26 cellular contexts compared by ENCODE assay signal in genomic region chr1:100305954-100306353, GRCh38. TPM values are rescaled to one million over a fixed set of nuclear protein-coding genes. Genes with fewer than 3 reads are reported as not detected.
A peak's percentile ranks its signal among the peaks of the same experiment; 100 is the strongest.
DNase-seq lines count a peak whose midpoint lies in the region; ATAC-seq, FAIRE-seq and TF ChIP-seq lines count a peak whose summit lies in the region.
"Had no signal": no experiment of that assay in that cellular context is flagged by ENCODE, and none has a peak within 500 bp of the region (broad histone marks: within the 10 kb centered on the region; RNA-seq: fewer than 3 reads in every experiment).

No MANE protein-coding gene starts in this region.

- peaks cover 18% of the 10 kb centered on the region for H3K4me1 Mint-ChIP-seq in activated T-helper 17 cell treated with anti-CD3 and anti-CD28 coated beads, Interleukin-2, amount 50 U/mL, for 72 hours
- H3K4me1 Mint-ChIP-seq: B cell had no signal

- no peak overlapping the region for H3K23ac ChIP-seq in H1 (ENCODE audit: insufficient read length)

- no peak for TF ChIP-seq POLR2A in H1 (IDR thresholded peaks at IDR 0.05; ENCODE audit: control extremely low read depth in 1 of 2, low read depth in 2 of 2, low read length in 2 of 2)

- 0 out of 2 replicates have a peak overlapping the region, but pooled peaks have one; percentile 12 for H2BK5ac ChIP-seq in H1 (ENCODE audit: low read depth, low read length)

- intact Hi-C loops in lower lobe of right lung (cut with DNase I) (no loop called here), upper lobe of right lung (cut with DNase I) (no loop called here)

- CTCF ChIA-PET in H1 (lab: Charles Lee; ENCODE audit: partially characterized antibody) = interaction anchor here (0.6 to 1.2 kb wide), 2 partner anchors 16 to 51 kb away, joined by 3 read pairs; no protein-coding TSS in a partner anchor

- no peak overlapping the region for H3K9ac ChIP-seq in H1 (replicated peaks in 1 of 4; ENCODE audit: extremely low read depth in 1 of 4, low read depth in 3 of 4, low read length in 3 of 4)
- H3K9ac ChIP-seq: BLaER1 treated with 17β-estradiol and CSF1 and Interleukin-3, amounts not matched to agents 10 nM and 100 nM had no signal

- H3K27me3 ChIP-seq in H1 (replicated peaks in 1 of 4; ENCODE audit: control insufficient read depth in 3 of 4, extremely low read depth in 1 of 4, insufficient read depth in 3 of 4, low read length in 3 of 4) (no peaks in the 10 kb centered on the region), lower lobe of right lung (ENCODE audit: low read depth) (no peaks in the 10 kb centered on the region), upper lobe of right lung (no peaks in the 10 kb centered on the region)
- H3K27me3 ChIP-seq: BLaER1 treated with 17β-estradiol and CSF1 and Interleukin-3, amounts not matched to agents 10 nM and 100 nM had no signal

- TF ChIP-seq CTCF in H1 (IDR thresholded peaks at IDR 0.05; ENCODE audit: control extremely low read depth in 1 of 3, insufficient read depth in 1 of 3, low read depth in 1 of 3, low read length in 3 of 3) (no peak), lower lobe of right lung (IDR thresholded peaks at IDR 0.05) (no peak), upper lobe of right lung (IDR thresholded peaks at IDR 0.05) (no peak), GM10266 (IDR thresholded peaks at IDR 0.05; ENCODE audit: control insufficient read depth, insufficient read depth, low read depth, missing control alignments) (no peak)

- no peak overlapping the region for H4K91ac ChIP-seq in H1 (replicated peaks; ENCODE audit: insufficient read length, low read length)

- no peak overlapping the region for H4K5ac ChIP-seq in H1 (ENCODE audit: insufficient read length, low read depth, low read length)

- no peak overlapping the region for H2BK15ac ChIP-seq in H1 (ENCODE audit: low read length)

- H2BK120ac ChIP-seq in H1 (replicated peaks; ENCODE audit: low read depth, low read length) = no peak overlapping the region

- no peak overlapping the region for H3K4me3 ChIP-seq in H1 (ENCODE audit: extremely low read depth in 1 of 4, insufficient read depth in 2 of 4, low read depth in 3 of 4, low read length in 4 of 4)
- no peak overlapping the region for H3K4me3 ChIP-seq in lower lobe of right lung
- H3K4me3 ChIP-seq in upper lobe of right lung = no peak overlapping the region
- H3K4me3 ChIP-seq: A549; BLaER1 treated with 17β-estradiol and CSF1 and Interleukin-3, amounts not matched to agents 10 nM and 100 nM had no signal

- no peak overlapping the region for H3K4me3 Mint-ChIP-seq in activated T-helper 17 cell treated with anti-CD3 and anti-CD28 coated beads, Interleukin-2, amount 50 U/mL, for 72 hours
- H3K4me3 Mint-ChIP-seq: B cell; CD4-positive, CD25-positive, alpha-beta regulatory T cell; CD8-positive, alpha-beta memory T cell had no signal

- POLR2A ChIA-PET in H1 (lab: Charles Lee; ENCODE audit: partially characterized antibody) = interaction anchor here (1.0 kb wide), 1 partner anchor 12 kb away, joined by 4 read pairs; no protein-coding TSS in a partner anchor

- H3K79me1 ChIP-seq in H1 (ENCODE audit: low read depth, low read length) = no peaks in the 10 kb centered on the region

- H4K8ac ChIP-seq in H1 (ENCODE audit: extremely low read depth, insufficient read depth, low read length) = no peak overlapping the region

- no peak overlapping the region for H3K4me2 ChIP-seq in H1 (ENCODE audit: insufficient read depth in 1 of 2, low read depth in 2 of 2, low read length in 2 of 2)
- H3K4me2 ChIP-seq: A549 had no signal

- no peak for ATAC-seq in activated T-helper 17 cell treated with anti-CD3 and anti-CD28 coated beads, Interleukin-2, amount 50 U/mL, for 72 hours (replicated peaks)
- peak; percentile 72 to 82 for ATAC-seq in lower lobe of right lung
- peak; percentile 70 for ATAC-seq in upper lobe of right lung
- no peak for ATAC-seq in GM19397 (IDR thresholded peaks at IDR 0.05; ENCODE audit: unreplicated experiment)
- ATAC-seq: A549 had no signal

- H3K4me1 ChIP-seq in H1 (replicated peaks in 1 of 4; ENCODE audit: control insufficient read depth in 3 of 4, insufficient read depth in 4 of 4, low read length in 3 of 4) (peaks cover 0 to 4% (median 0%) of the 10 kb centered on the region in 4 experiments; a peak in 3 of 7 replicates), lower lobe of right lung (no peaks in the 10 kb centered on the region), upper lobe of right lung (no peaks in the 10 kb centered on the region)
- H3K4me1 ChIP-seq: A549 had no signal

- no peak overlapping the region for H3K56ac ChIP-seq in H1 (replicated peaks; ENCODE audit: insufficient read length, low read depth, low read length)

- H3K9me3 Mint-ChIP-seq in activated T-helper 17 cell treated with anti-CD3 and anti-CD28 coated beads, Interleukin-2, amount 50 U/mL, for 72 hours = peaks cover 7% of the 10 kb centered on the region

- 87% methylated on average over 3 of the region's 3 CpGs; no CpG with 5 or more reads in 1 of the 2 experiments for WGBS in H1 (ENCODE audit: extremely low coverage in 1 of 2, insufficient coverage in 1 of 2, insufficient read length in 1 of 2, insufficient replicate concordance in 2 of 2, low coverage in 1 of 2, low lambda C conversion rate in 2 of 2, missing lambda C conversion rate in 1 of 2), 2 experiments

- H3K36me3 ChIP-seq in H1 (ENCODE audit: control insufficient read depth in 2 of 4, insufficient read depth in 4 of 4, low read length in 3 of 4) (no peaks in the 10 kb centered on the region), lower lobe of right lung (no peaks in the 10 kb centered on the region), upper lobe of right lung (no peaks in the 10 kb centered on the region)
- H3K36me3 ChIP-seq: BLaER1 treated with 17β-estradiol and CSF1 and Interleukin-3, amounts not matched to agents 10 nM and 100 nM had no signal

- no peaks in the 10 kb centered on the region for H4K20me1 ChIP-seq in H1 (replicated peaks in 1 of 2; ENCODE audit: control insufficient read depth in 1 of 2, insufficient read depth in 2 of 2, low read length in 2 of 2)
- H4K20me1 ChIP-seq: BLaER1 treated with 17β-estradiol and CSF1 and Interleukin-3, amounts not matched to agents 10 nM and 100 nM had no signal

- H3K27ac Mint-ChIP-seq in activated T-helper 17 cell treated with anti-CD3 and anti-CD28 coated beads, Interleukin-2, amount 50 U/mL, for 72 hours = peak overlapping the region; percentile 11
- H3K27ac Mint-ChIP-seq: B cell had no signal

- TF ChIP-seq EP300 in H1 (IDR thresholded peaks at IDR 0.05; ENCODE audit: borderline replicate concordance in 1 of 2, low read depth in 2 of 2, low read length in 2 of 2) = no peak

- no peak overlapping the region for H3K4ac ChIP-seq in H1 (replicated peaks; ENCODE audit: insufficient read length, low read depth, low read length)

- H3K27me3 Mint-ChIP-seq in activated T-helper 17 cell treated with anti-CD3 and anti-CD28 coated beads, Interleukin-2, amount 50 U/mL, for 72 hours = no peaks in the 10 kb centered on the region
- H3K27me3 Mint-ChIP-seq: B cell; CD4-positive, alpha-beta memory T cell; CD4-positive, CD25-positive, alpha-beta regulatory T cell; CD8-positive, alpha-beta memory T cell had no signal

- no peak for TF ChIP-seq RAD21 in H1 (IDR thresholded peaks at IDR 0.05 in 1 of 2, conservative IDR thresholded peaks at IDR 0.05 in 1 of 2; ENCODE audit: low read depth in 2 of 2, low read length in 2 of 2)

- H3K9me3 ChIP-seq in H1 (ENCODE audit: insufficient read depth in 2 of 2, low read depth in 1 of 2, low read length in 1 of 2) (no peaks in the 10 kb centered on the region), lower lobe of right lung (no peaks in the 10 kb centered on the region), upper lobe of right lung (no peaks in the 10 kb centered on the region)
- H3K9me3 ChIP-seq: A549 had no signal

- no peak overlapping the region for H2BK20ac ChIP-seq in H1 (ENCODE audit: low read length)

- H3K18ac ChIP-seq in H1 (ENCODE audit: extremely low read depth, low read length) = no peak overlapping the region

- peak overlapping the region; percentile 27; the same call in 1 of the 2 replicates for H2BK12ac ChIP-seq in H1 (ENCODE audit: low read depth, low read length)

- H3K79me2 ChIP-seq in H1 (ENCODE audit: control insufficient read depth in 1 of 2, insufficient read depth in 2 of 2, low read length in 2 of 2) = no peaks in the 10 kb centered on the region

- no peaks in the 10 kb centered on the region for H3K23me2 ChIP-seq in H1 (ENCODE audit: low read depth, low read length)

- no peak overlapping the region for H2AK5ac ChIP-seq in H1 (ENCODE audit: low read depth, low read length)

- no peak overlapping the region for H3K27ac ChIP-seq in H1 (ENCODE audit: low read depth, low read length)
- H3K27ac ChIP-seq in lower lobe of right lung = no peak overlapping the region
- H3K27ac ChIP-seq in upper lobe of right lung = no peak overlapping the region
- H3K27ac ChIP-seq: 22Rv1; A549; BLaER1 treated with 17β-estradiol and CSF1 and Interleukin-3, amounts not matched to agents 10 nM and 100 nM; C4-2B had no signal

- no peak for FAIRE-seq in H1 (lab: Jason Lieb, UNC)
- FAIRE-seq: A549, GM12891, GM19239 had no signal

- DNase-seq in H1 (ENCODE audit: low read depth in 1 of 2, low spot score in 2 of 2) (no peak), lower lobe of right lung (no peak), upper lobe of right lung (no peak), GM10266 (ENCODE audit: extremely low spot score) (no peak)
- no peak for DNase-seq in activated CD4-positive, alpha-beta T cell treated with anti-CD3 and anti-CD28 coated beads for 48 hours
- DNase-seq: AML-193; CD4-positive, alpha-beta memory T cell; CD4-positive, CD25-positive, alpha-beta regulatory T cell; CD8-positive, alpha-beta memory T cell; COR-L47; DMS 273 treated with DMSO at 0.1 percent for 48 hours; DMS153; DMS53; DMS79; DND-41; EL; GDM1 had no signal

- H3K14ac ChIP-seq in H1 (ENCODE audit: insufficient read length) = no peak overlapping the region

- no peaks in the 10 kb centered on the region for H3K36me3 Mint-ChIP-seq in activated T-helper 17 cell treated with anti-CD3 and anti-CD28 coated beads, Interleukin-2, amount 50 U/mL, for 72 hours (ENCODE audit: low read depth)

- H2AFZ ChIP-seq in H1 (ENCODE audit: low read length) = no peak overlapping the region

RNA-seq across cellular contexts. Expression of gene RTCA, which starts 39.9 kb away (rescaled TPM):
- total RNA-seq in activated T-helper 17 cell treated with anti-CD3 and anti-CD28 coated beads, Interleukin-2, amount 50 U/mL, for 72 hours = 10 to 100 TPM; 48.3 to 57.7 TPM
- 31.6 and 31.8 TPM in 2 replicates for total RNA-seq in H1 (2021; fragmentation: NEBNext Ultra II Directional; extraction: Animal tissue kit (Norgen Biotek cat#: 25700))
- polyA plus RNA-seq in H1 (2011; rRNA removed) = 10.7 and 13.8 TPM in 2 replicates
- 18.4 TPM for polyA plus RNA-seq in H1 (2011; cell fraction: cytosol; rRNA removed)
- polyA plus RNA-seq in H1 (2011; cell fraction: nucleus; rRNA removed) = 18.5 TPM
- polyA plus RNA-seq in H1 (2012, experiment 1 of 2) = 19.4 to 28.4 TPM (median 23.4 TPM) in 4 replicates
- 3.7 TPM for polyA plus RNA-seq in H1 (2012, experiment 2 of 2)
- polyA plus RNA-seq in H1 (2013, experiment 1 of 2) = 21.3 TPM
- 20.9 TPM for polyA plus RNA-seq in H1 (2013, experiment 2 of 2)
- polyA minus RNA-seq in H1 (2011; rRNA and poly(A)+ RNA removed) = 11.0 and 14.6 TPM in 2 replicates
- 7.4 TPM for polyA minus RNA-seq in H1 (2011; cell fraction: cytosol; rRNA and poly(A)+ RNA removed)
- 30.4 TPM for polyA minus RNA-seq in H1 (2011; cell fraction: nucleus; rRNA and poly(A)+ RNA removed)
- total RNA-seq in lower lobe of right lung = 31.1 TPM
- 27.7 TPM for total RNA-seq in upper lobe of right lung

RNA-seq across cellular contexts. Expression of gene CDC14A, which starts 46.4 kb away (rescaled TPM):
- total RNA-seq in activated T-helper 17 cell treated with anti-CD3 and anti-CD28 coated beads, Interleukin-2, amount 50 U/mL, for 72 hours = 10 to 100 TPM; 21.0 to 31.0 TPM
- total RNA-seq in H1 (2021; fragmentation: NEBNext Ultra II Directional; extraction: Animal tissue kit (Norgen Biotek cat#: 25700)) = 8.9 TPM in 2 replicates
- polyA plus RNA-seq in H1 (2011; rRNA removed) = 2.6 and 3.2 TPM in 2 replicates
- 4.6 TPM for polyA plus RNA-seq in H1 (2011; cell fraction: cytosol; rRNA removed)
- polyA plus RNA-seq in H1 (2011; cell fraction: nucleus; rRNA removed) = 7.2 TPM
- 3.6 to 5.4 TPM (median 4.7 TPM) in 4 replicates for polyA plus RNA-seq in H1 (2012, experiment 1 of 2)
- 0.51 TPM for polyA plus RNA-seq in H1 (2012, experiment 2 of 2)
- polyA plus RNA-seq in H1 (2013, experiment 1 of 2) = 5.2 TPM
- 5.2 TPM for polyA plus RNA-seq in H1 (2013, experiment 2 of 2)
- polyA minus RNA-seq in H1 (2011; rRNA and poly(A)+ RNA removed) = 14.5 and 17.1 TPM in 2 replicates
- 7.2 TPM for polyA minus RNA-seq in H1 (2011; cell fraction: cytosol; rRNA and poly(A)+ RNA removed)
- 53.1 TPM for polyA minus RNA-seq in H1 (2011; cell fraction: nucleus; rRNA and poly(A)+ RNA removed)
- total RNA-seq in lower lobe of right lung = 17.8 TPM
- 12.0 TPM for total RNA-seq in upper lobe of right lung

RNA-seq across cellular contexts. Expression of gene DBT, which starts 56.3 kb away (rescaled TPM):
- 10 to 100 TPM; 12.3 to 12.6 TPM for total RNA-seq in activated T-helper 17 cell treated with anti-CD3 and anti-CD28 coated beads, Interleukin-2, amount 50 U/mL, for 72 hours
- 24.6 and 25.4 TPM in 2 replicates for total RNA-seq in H1 (2021; fragmentation: NEBNext Ultra II Directional; extraction: Animal tissue kit (Norgen Biotek cat#: 25700))
- polyA plus RNA-seq in H1 (2011; rRNA removed) = 2.1 and 3.3 TPM in 2 replicates
- 5.3 TPM for polyA plus RNA-seq in H1 (2011; cell fraction: cytosol; rRNA removed)
- polyA plus RNA-seq in H1 (2011; cell fraction: nucleus; rRNA removed) = 3.2 TPM
- 8.3 to 20.3 TPM (median 10.4 TPM) in 4 replicates for polyA plus RNA-seq in H1 (2012, experiment 1 of 2)
- 0.39 TPM for polyA plus RNA-seq in H1 (2012, experiment 2 of 2)
- 9.2 TPM for polyA plus RNA-seq in H1 (2013, experiment 1 of 2)
- 9.4 TPM for polyA plus RNA-seq in H1 (2013, experiment 2 of 2)
- polyA minus RNA-seq in H1 (2011; rRNA and poly(A)+ RNA removed) = 9.0 and 14.6 TPM in 2 replicates
- polyA minus RNA-seq in H1 (2011; cell fraction: cytosol; rRNA and poly(A)+ RNA removed) = 4.6 TPM
- 19.8 TPM for polyA minus RNA-seq in H1 (2011; cell fraction: nucleus; rRNA and poly(A)+ RNA removed)
- total RNA-seq in lower lobe of right lung (17.4 TPM), upper lobe of right lung (15.7 TPM)

Comparison
In these comparisons a context has a peak if more than half of its experiments do, and no peak if none do; other contexts are left out.
1. ATAC-seq: peak in lower lobe of right lung (2 of 2) and upper lobe of right lung (single experiment); none in activated T-helper 17 cell treated with anti-CD3 and anti-CD28 coated beads, Interleukin-2, amount 50 U/mL, for 72 hours (single experiment) and GM19397 (single experiment).